Comparison of ENCODE assay signal across 26 cellular contexts in genomic region chr14:23354990-23355389, GRCh38. TPM values are rescaled to one million over a fixed set of nuclear protein-coding genes. Genes with fewer than 3 reads are reported as not detected.
"Had no signal": no experiment of that assay in that cellular context is flagged by ENCODE, and none has a peak within 500 bp of the region (broad histone marks: within the 10 kb centered on the region; RNA-seq: fewer than 3 reads in every experiment).

No MANE protein-coding gene starts in this region.

- H3K36me3 Mint-ChIP-seq: stimulated activated memory B cell treated with anti-CD40 and anti-IgM and Interleukin-4, amounts not matched to agents 10 μg/mL and 1 μg/mL and 100 μg/mL, for 72 hours had no signal

- H3K9me3 ChIP-seq: esophagus muscularis mucosa, gastrocnemius medialis, heart right ventricle, mucosa of descending colon, psoas muscle, right lobe of liver, spleen, testis, tibial nerve had no signal

- H3K9me3 Mint-ChIP-seq: central memory CD8-positive, alpha-beta T cell; effector memory CD8-positive, alpha-beta T cell; naive thymus-derived CD8-positive, alpha-beta T cell; stimulated activated naive CD8-positive, alpha-beta T cell treated with anti-CD3 and anti-CD28 coated beads, Interleukin-15, Interleukin-2, amounts not matched to agents 100 ng/mL and 50 ng/mL, for 24 hours had no signal

- H3K36me3 ChIP-seq: gastrocnemius medialis, right lobe of liver had no signal

- H3K4me3 Mint-ChIP-seq: central memory CD8-positive, alpha-beta T cell; effector memory CD8-positive, alpha-beta T cell; stimulated activated memory B cell treated with anti-CD40 and anti-IgM and Interleukin-4, amounts not matched to agents 10 μg/mL and 1 μg/mL and 100 μg/mL, for 72 hours; stimulated activated naive CD8-positive, alpha-beta T cell treated with anti-CD3 and anti-CD28 coated beads, Interleukin-15, Interleukin-2, amounts not matched to agents 100 ng/mL and 50 ng/mL, for 24 hours had no signal

- DNase-seq: effector memory CD8-positive, alpha-beta T cell; gastrocnemius medialis; heart right ventricle; hypothalamus; mesendoderm; mucosa of descending colon; naive thymus-derived CD8-positive, alpha-beta T cell; psoas muscle; retina; spleen; stimulated activated CD4-positive, alpha-beta T cell treated with anti-CD3 and anti-CD28 coated beads, Interleukin-15, amount 100 ng/mL, for 24 hours; stimulated activated CD4-positive, alpha-beta T cell treated with anti-CD3 and anti-CD28 coated beads, Interleukin-1b, Interleukin-23, amount 100 ng/mL, for 48 hours; stimulated activated CD4-positive, alpha-beta T cell treated with anti-CD3 and anti-CD28 coated beads, Interleukin-4, amount 100 ng/mL, for 24 hours; testis had no signal

- ATAC-seq: effector memory CD8-positive, alpha-beta T cell; gastrocnemius medialis; heart right ventricle; mucosa of descending colon; naive thymus-derived CD8-positive, alpha-beta T cell; psoas muscle; right lobe of liver; stimulated activated memory B cell treated with anti-CD40 and anti-IgM and Interleukin-4, amounts not matched to agents 10 μg/mL and 1 μg/mL and 100 μg/mL, for 72 hours had no signal

- H3K4me3 ChIP-seq: esophagus muscularis mucosa, gastrocnemius medialis, heart right ventricle, mucosa of descending colon, psoas muscle, right lobe of liver, spleen, testis, tibial nerve had no signal

- H3K4me1 Mint-ChIP-seq: central memory CD8-positive, alpha-beta T cell; stimulated activated memory B cell treated with anti-CD40 and anti-IgM and Interleukin-4, amounts not matched to agents 10 μg/mL and 1 μg/mL and 100 μg/mL, for 72 hours had no signal

- H3K27me3 ChIP-seq: esophagus muscularis mucosa, testis had no signal

- H3K27ac ChIP-seq: epithelial cell of prostate, esophagus muscularis mucosa, gastrocnemius medialis, heart right ventricle, psoas muscle, right lobe of liver, spleen, testis had no signal

- H3K27ac Mint-ChIP-seq: effector memory CD8-positive, alpha-beta T cell; stimulated activated memory B cell treated with anti-CD40 and anti-IgM and Interleukin-4, amounts not matched to agents 10 μg/mL and 1 μg/mL and 100 μg/mL, for 72 hours; stimulated activated naive CD8-positive, alpha-beta T cell treated with anti-CD3 and anti-CD28 coated beads, Interleukin-15, Interleukin-2, amounts not matched to agents 100 ng/mL and 50 ng/mL, for 24 hours had no signal

RNA-seq across cellular contexts. Expression of gene EFS, which starts 10.0 kb away (rescaled TPM):
- total RNA-seq: lung microvascular endothelial cell; naive thymus-derived CD8-positive, alpha-beta T cell had no signal

RNA-seq across cellular contexts. Expression of gene IL25, which starts 17.6 kb away (rescaled TPM):
- total RNA-seq: esophagus muscularis mucosa; fibroblast of villous mesenchyme; gastrocnemius medialis; liver; lung microvascular endothelial cell; mucosa of descending colon; naive thymus-derived CD8-positive, alpha-beta T cell; omental fat pad; psoas muscle; right lobe of liver; spleen; tibial nerve; ureter had no signal

RNA-seq across cellular contexts. Expression of gene CMTM5, which starts 21.9 kb away (rescaled TPM):
- total RNA-seq: fibroblast of villous mesenchyme; lung microvascular endothelial cell; naive thymus-derived CD8-positive, alpha-beta T cell; omental fat pad; psoas muscle had no signal
